17 cellular contexts compared by ENCODE assay signal in the genomic region with DNA sequence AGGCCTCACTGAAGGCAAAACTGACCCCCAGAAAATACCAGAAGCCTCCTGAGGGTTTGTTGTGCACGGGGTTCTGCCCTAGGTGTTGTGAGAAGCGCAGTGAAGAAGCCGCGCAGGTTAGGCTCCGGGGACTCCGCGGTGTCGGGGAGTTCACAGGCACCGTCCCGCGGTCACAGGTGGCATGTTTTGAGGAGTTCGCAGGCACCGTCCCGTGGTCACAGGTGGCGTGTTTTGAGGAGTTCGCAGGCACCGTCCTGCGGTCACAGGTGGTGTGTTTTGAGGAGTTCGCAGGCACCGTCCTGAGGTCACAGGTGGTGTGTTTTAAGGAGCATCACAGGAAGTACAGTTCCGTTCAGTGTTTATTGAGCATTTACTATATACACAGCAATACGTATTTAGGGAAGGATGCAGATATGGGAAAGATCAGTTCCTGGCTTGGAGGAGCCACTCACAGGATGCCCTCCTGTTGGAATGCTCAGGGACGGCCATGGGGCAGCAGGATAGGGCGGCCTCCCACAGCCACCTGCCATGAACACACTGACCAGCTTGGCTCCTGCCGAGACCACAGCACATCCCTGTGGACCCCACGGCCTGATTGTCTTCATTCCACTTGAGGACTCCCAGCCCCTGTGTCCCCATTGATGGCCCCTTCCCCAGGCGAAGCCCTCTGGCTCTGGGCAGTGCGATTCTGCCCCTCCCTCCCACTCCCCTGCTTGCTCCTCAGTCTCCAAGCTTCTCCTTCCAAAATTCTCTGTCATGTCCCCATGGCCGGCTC.
A peak's percentile ranks its signal among the peaks of the same experiment; 100 is the strongest.
DNase-seq lines count a peak whose midpoint lies in the region; ATAC-seq and TF ChIP-seq lines count a peak whose summit lies in the region.
"Had no signal": no experiment of that assay in that cellular context is flagged by ENCODE, and none has a peak within 500 bp of the region (broad histone marks: within the 10 kb centered on the region; RNA-seq: fewer than 3 reads in every experiment).

No MANE protein-coding gene starts in this region.

- peak; percentile 78 for DNase-seq in RPMI8226
- DNase-seq in lower lobe of right lung = peak; percentile 26
- peak; percentile 70 for DNase-seq in osteoblast (ENCODE audit: insufficient read length, low spot score, missing footprints)
- no peak for DNase-seq in NCI-H2171 (lab: John Stamatoyannopoulos, UW)
- DNase-seq in HEK293T (ENCODE audit: extremely low spot score) = no peak
- no peak for DNase-seq in activated CD8-positive, alpha-beta memory T cell treated with anti-CD3 and anti-CD28 coated beads, Interleukin-2, amount 50 U/mL, for 48 hours
- no peak for DNase-seq in NCI-H226
- DNase-seq: C1 segment of cervical spinal cord; Calu3; CD4-positive, alpha-beta memory T cell; COR-L47; DMS53; DMS79 treated with DMSO at 0.1 percent for 48 hours; GF-D8; GOT3 had no signal

- H3K36me3 Mint-ChIP-seq in brain = no peaks in the 10 kb centered on the region
- H3K36me3 Mint-ChIP-seq: CD4-positive, alpha-beta memory T cell had no signal

- intact Hi-C loops in lower lobe of right lung (cut with DNase I) = no loop called here

- H3K27ac Mint-ChIP-seq in brain = peak overlapping the region in 3 of 5 experiments; percentile 45 to 58 (median 48)

- H3K9me3 Mint-ChIP-seq in brain = no peaks in the 10 kb centered on the region
- H3K9me3 Mint-ChIP-seq: CD4-positive, alpha-beta memory T cell had no signal

- CTCF ChIA-PET in HEK293T (lab: Yijun Ruan, JAX) = no interaction called here

- H3K27me3 Mint-ChIP-seq in brain = no peaks in the 10 kb centered on the region

- H3K36me3 ChIP-seq in lower lobe of right lung (no peaks in the 10 kb centered on the region), osteoblast (ENCODE audit: insufficient read depth, low read length) (no peaks in the 10 kb centered on the region)
- H3K36me3 ChIP-seq: HAP-1 had no signal

- no peak overlapping the region for H2AFZ ChIP-seq in osteoblast (ENCODE audit: low read length)

- no peaks in the 10 kb centered on the region for H3K27me3 ChIP-seq in lower lobe of right lung (ENCODE audit: low read depth)
- H3K27me3 ChIP-seq in osteoblast (ENCODE audit: insufficient read depth, low read length) = peaks cover 17% of the 10 kb centered on the region

- H3K4me1 ChIP-seq in lower lobe of right lung = peaks cover under 1% of the 10 kb centered on the region
- H3K4me1 ChIP-seq in osteoblast (ENCODE audit: insufficient read depth, low read length) = no peaks in the 10 kb centered on the region
- H3K4me1 ChIP-seq: HAP-1 had no signal

- ATAC-seq in lower lobe of right lung = no peak

- H3K4me2 ChIP-seq in osteoblast (ENCODE audit: insufficient read depth, low read length) = no peak overlapping the region

- POLR2A ChIA-PET in HEK293T (lab: Yijun Ruan, JAX) = no interaction called here

- H3K79me2 ChIP-seq in osteoblast (ENCODE audit: insufficient read depth, low read length) = no peaks in the 10 kb centered on the region

- H4K20me1 ChIP-seq in osteoblast (ENCODE audit: insufficient read depth, low read length) = no peaks in the 10 kb centered on the region

- TF ChIP-seq CTCF in brain (conservative IDR thresholded peaks at IDR 0.05) (no peak), lower lobe of right lung (IDR thresholded peaks at IDR 0.05) (no peak), osteoblast (IDR thresholded peaks at IDR 0.05; ENCODE audit: extremely low read depth, low read depth, low read length) (no peak)

- H3K4me1 Mint-ChIP-seq in brain = peaks cover 16% of the 10 kb centered on the region

- H3K4me3 ChIP-seq in lower lobe of right lung (no peak overlapping the region), osteoblast (ENCODE audit: insufficient read depth, low read length) (no peak overlapping the region)
- H3K4me3 ChIP-seq: HAP-1 had no signal

- no peak overlapping the region for H3K4me3 Mint-ChIP-seq in brain

- no peak overlapping the region for H3K27ac ChIP-seq in lower lobe of right lung
- no peak overlapping the region for H3K27ac ChIP-seq in osteoblast (ENCODE audit: low read depth, low read length)

- H3K9me3 ChIP-seq in lower lobe of right lung (no peaks in the 10 kb centered on the region), osteoblast (ENCODE audit: low read depth, low read length) (no peaks in the 10 kb centered on the region)
- H3K9me3 ChIP-seq: HAP-1 had no signal

TF ChIP-seq in HEK293T, 16 proteins besides CTCF, POLR2A, EP300 and RAD21:
- TF ChIP-seq ZNF384 (IDR thresholded peaks at IDR 0.05) = no peak
- no peak for TF ChIP-seq LEF1 (IDR thresholded peaks at IDR 0.05; ENCODE audit: borderline replicate concordance)
- TF ChIP-seq SUZ12 (IDR thresholded peaks at IDR 0.05) = no peak
- TF ChIP-seq HDGF (IDR thresholded peaks at IDR 0.05; ENCODE audit: borderline replicate concordance) = no peak
- no peak for TF ChIP-seq NFRKB (IDR thresholded peaks at IDR 0.05)
- no peak for TF ChIP-seq TARDBP (IDR thresholded peaks at IDR 0.05)
- no peak for TF ChIP-seq FOXK2 (IDR thresholded peaks at IDR 0.05)
- TF ChIP-seq CTBP1 (IDR thresholded peaks at IDR 0.05; ENCODE audit: borderline replicate concordance) = no peak
- TF ChIP-seq, protein P1, sequence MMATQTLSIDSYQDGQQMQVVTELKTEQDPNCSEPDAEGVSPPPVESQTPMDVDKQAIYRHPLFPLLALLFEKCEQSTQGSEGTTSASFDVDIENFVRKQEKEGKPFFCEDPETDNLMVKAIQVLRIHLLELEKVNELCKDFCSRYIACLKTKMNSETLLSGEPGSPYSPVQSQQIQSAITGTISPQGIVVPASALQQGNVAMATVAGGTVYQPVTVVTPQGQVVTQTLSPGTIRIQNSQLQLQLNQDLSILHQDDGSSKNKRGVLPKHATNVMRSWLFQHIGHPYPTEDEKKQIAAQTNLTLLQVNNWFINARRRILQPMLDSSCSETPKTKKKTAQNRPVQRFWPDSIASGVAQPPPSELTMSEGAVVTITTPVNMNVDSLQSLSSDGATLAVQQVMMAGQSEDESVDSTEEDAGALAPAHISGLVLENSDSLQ (IDR thresholded peaks at IDR 0.05) = no peak
- TF ChIP-seq L3MBTL2 (conservative IDR thresholded peaks at IDR 0.05) = no peak
- TF ChIP-seq ELF4 (IDR thresholded peaks at IDR 0.05) = no peak
- no peak for TF ChIP-seq BHLHE40 (IDR thresholded peaks at IDR 0.05; ENCODE audit: borderline replicate concordance)
- no peak for TF ChIP-seq FOXM1 (IDR thresholded peaks at IDR 0.05; ENCODE audit: borderline replicate concordance)
- no peak for TF ChIP-seq FOXA1 (IDR thresholded peaks at IDR 0.05)
- TF ChIP-seq ARNT (IDR thresholded peaks at IDR 0.05) = no peak
- TF ChIP-seq SP1 (IDR thresholded peaks at IDR 0.05) = no peak

Comparison
In these comparisons a context has a peak if more than half of its experiments do, and no peak if none do; other contexts are left out.
1. DNase-seq: peak in RPMI8226 (single experiment), lower lobe of right lung (single experiment) and osteoblast (single experiment); none in NCI-H2171 (single experiment), HEK293T (single experiment), activated CD8-positive, alpha-beta memory T cell treated with anti-CD3 and anti-CD28 coated beads, Interleukin-2, amount 50 U/mL, for 48 hours (single experiment) and NCI-H226 (single experiment).